Comparison of ENCODE assay signal across 10 cellular contexts in genomic region chr17:44778656-44779210, GRCh38. TPM values are rescaled to one million over a fixed set of nuclear protein-coding genes. Genes with fewer than 3 reads are reported as not detected.
DNase-seq lines count a peak whose midpoint lies in the region; ATAC-seq, FAIRE-seq and TF ChIP-seq lines count a peak whose summit lies in the region.
"Had no signal": no experiment of that assay in that cellular context is flagged by ENCODE, and none has a peak within 500 bp of the region (broad histone marks: within the 10 kb centered on the region; RNA-seq: fewer than 3 reads in every experiment).

No MANE protein-coding gene starts in this region.

- peak overlapping the region in 1 of 2 experiments; percentile 42 for H3K18ac ChIP-seq in mesenchymal stem cell (ENCODE audit: low read depth in 1 of 2, low read length in 2 of 2)

- peak overlapping the region; percentile 79 to 84 for H3K27ac ChIP-seq in A549
- no peak overlapping the region for H3K27ac ChIP-seq in mesenchymal stem cell (ENCODE audit: low read length, poor library complexity, severe bottlenecking)
- H3K27ac ChIP-seq: body of pancreas had no signal

- H2BK5ac ChIP-seq in mesenchymal stem cell (ENCODE audit: low read depth, low read length, poor library complexity, severe bottlenecking) = no peak overlapping the region

- H2BK15ac ChIP-seq in mesenchymal stem cell (ENCODE audit: low read depth, poor library complexity, severe bottlenecking) = no peak overlapping the region

- H3K36me3 Mint-ChIP-seq in progenitor cell of endocrine pancreas (ENCODE audit: insufficient read depth) = no peaks in the 10 kb centered on the region

- no peak overlapping the region for H2AFZ ChIP-seq in mesenchymal stem cell (ENCODE audit: low read depth, low read length)

- H3K9me3 ChIP-seq in A549 = no peaks in the 10 kb centered on the region
- H3K9me3 ChIP-seq in ES-I3 (ENCODE audit: control insufficient read depth, insufficient read depth, low read length) = no peaks in the 10 kb centered on the region
- no peaks in the 10 kb centered on the region for H3K9me3 ChIP-seq in adipocyte (ENCODE audit: control insufficient read depth, low read length)
- H3K9me3 ChIP-seq in mesenchymal stem cell (ENCODE audit: control insufficient read depth, low read length) = no peaks in the 10 kb centered on the region
- H3K9me3 ChIP-seq: body of pancreas had no signal

- no peak overlapping the region for H2BK120ac ChIP-seq in mesenchymal stem cell (ENCODE audit: low read depth, low read length)

- no peak for ATAC-seq in A549
- ATAC-seq in HG02970 (IDR thresholded peaks at IDR 0.05; ENCODE audit: low FRiP score, unreplicated experiment) = no peak

- H2BK12ac ChIP-seq in mesenchymal stem cell (ENCODE audit: low read length in 2 of 2) = peak overlapping the region in 1 of 2 experiments; percentile 23

- H3K4me3 Mint-ChIP-seq in progenitor cell of endocrine pancreas (ENCODE audit: low read depth) = no peak overlapping the region

- H4K8ac ChIP-seq in mesenchymal stem cell (ENCODE audit: low read length) = peak overlapping the region; percentile 10

- H3K36me3 ChIP-seq in ES-I3 (ENCODE audit: insufficient read depth, low read length) (no peaks in the 10 kb centered on the region), adipocyte (ENCODE audit: control insufficient read depth, insufficient read depth, low read length, severe bottlenecking) (no peaks in the 10 kb centered on the region), mesenchymal stem cell (ENCODE audit: control insufficient read depth in 1 of 2, insufficient read depth in 2 of 2, low read depth in 1 of 2, low read length in 2 of 2) (peaks cover 0 to 5% of the 10 kb centered on the region in 2 experiments)

- no peak overlapping the region for H3K14ac ChIP-seq in mesenchymal stem cell (ENCODE audit: low read length in 2 of 2)

- no peak overlapping the region for H4K91ac ChIP-seq in mesenchymal stem cell (ENCODE audit: low read length)

- no peak overlapping the region for H3K23ac ChIP-seq in mesenchymal stem cell (ENCODE audit: low read length in 2 of 2)

- H3K4me3 ChIP-seq in A549 = peak overlapping the region; percentile 53
- H3K4me3 ChIP-seq in adipocyte (ENCODE audit: low read length) = peak overlapping the region; percentile 71
- peak overlapping the region in 1 of 2 experiments; percentile 76 for H3K4me3 ChIP-seq in mesenchymal stem cell (ENCODE audit: insufficient read depth in 1 of 2, low read depth in 1 of 2, low read length in 2 of 2)
- H3K4me3 ChIP-seq: body of pancreas had no signal

- H3K9ac ChIP-seq in ES-I3 (ENCODE audit: low read depth, low read length) = peak overlapping the region; percentile 60; the same call in 1 of the 2 replicates
- H3K9ac ChIP-seq in adipocyte (ENCODE audit: low read length) = no peak overlapping the region
- peak overlapping the region; percentile 78 for H3K9ac ChIP-seq in mesenchymal stem cell (ENCODE audit: low read length)

- WGBS in A549 (ENCODE audit: missing lambda C conversion rate) = 36% methylated on average over 10 of the region's 10 CpGs
- 28% methylated on average over 9 of the region's 10 CpGs for WGBS in mesenchymal stem cell

- H3K27me3 ChIP-seq in adipocyte (replicated peaks; ENCODE audit: control insufficient read depth, insufficient read depth, low read length) (peaks cover 13% of the 10 kb centered on the region), mesenchymal stem cell (ENCODE audit: control insufficient read depth in 1 of 2, insufficient read depth in 1 of 2, low read length in 2 of 2) (peaks cover 0 to 21% of the 10 kb centered on the region in 2 experiments)
- H3K27me3 ChIP-seq: body of pancreas had no signal

- FAIRE-seq in A549 (lab: Jason Lieb, UNC) (no peak), GM19239 (lab: Jason Lieb, UNC) (no peak)

- H3K4me1 Mint-ChIP-seq in progenitor cell of endocrine pancreas (ENCODE audit: low read depth) = no peaks in the 10 kb centered on the region

- TF ChIP-seq CTCF in A549 (IDR thresholded peaks at IDR 0.05) (no peak), progenitor cell of endocrine pancreas (IDR thresholded peaks at IDR 0.05; ENCODE audit: unreplicated experiment) (no peak)

- H3K9me3 Mint-ChIP-seq in progenitor cell of endocrine pancreas (ENCODE audit: low read depth) = no peaks in the 10 kb centered on the region

- H3K79me1 ChIP-seq in mesenchymal stem cell (replicated peaks; ENCODE audit: low read length, poor library complexity, severe bottlenecking) = no peaks in the 10 kb centered on the region

- no peak overlapping the region for H2AK5ac ChIP-seq in mesenchymal stem cell (ENCODE audit: low read length, severe bottlenecking)

- no peak overlapping the region for H3K27ac Mint-ChIP-seq in progenitor cell of endocrine pancreas

- H3K4me2 ChIP-seq in A549 (peak overlapping the region; percentile 84), mesenchymal stem cell (ENCODE audit: low read length, poor library complexity, severe bottlenecking) (peak overlapping the region; percentile 80)

- POLR2A ChIA-PET in A549 (lab: Yijun Ruan, JAX) = interaction anchor here (1.0 to 1.1 kb wide), 2 partner anchors 88 to 132 kb away, joined by 3 read pairs; no protein-coding TSS in a partner anchor

- H3K4ac ChIP-seq in mesenchymal stem cell (ENCODE audit: low read depth in 1 of 2, low read length in 2 of 2) = no peak overlapping the region

- no peak for TF ChIP-seq RAD21 in A549 (conservative IDR thresholded peaks at IDR 0.05 in 1 of 2, IDR thresholded peaks at IDR 0.05 in 1 of 2)

- CTCF ChIA-PET in A549 (lab: Yijun Ruan, JAX) = interaction anchor here (0.6 to 30.3 kb wide), 52 partner anchors 7 to 416 kb away, joined by 3 to 1787 read pairs (median 6); partner anchors contain the start of genes ACBD4, ADAM11, GJC1 and HIGD1B

- TF ChIP-seq POLR2A in A549 (IDR thresholded peaks at IDR 0.05; ENCODE audit: low read length) = no peak

- no peak for TF ChIP-seq EP300 in A549 (IDR thresholded peaks at IDR 0.05)

- H3K27me3 Mint-ChIP-seq in progenitor cell of endocrine pancreas = peaks cover 38% of the 10 kb centered on the region

- DNase-seq in A549 (ENCODE audit: low read depth in 1 of 2, low spot score in 1 of 2) = no peak
- DNase-seq in adipocyte (ENCODE audit: low read depth) = no peak
- no peak for DNase-seq in mesenchymal stem cell
- DNase-seq in GM19239 (ENCODE audit: insufficient read length, low spot score) = no peak
- DNase-seq in progenitor cell of endocrine pancreas (ENCODE audit: low spot score, unreplicated experiment) = no peak
- no peak for DNase-seq in NCI-H146 treated with DMSO at 0.1 percent for 48 hours (lab: John Stamatoyannopoulos, UW; ENCODE audit: unreplicated experiment)
- DNase-seq: DMS79 had no signal

- H3K4me1 ChIP-seq in A549 (peaks cover 17% of the 10 kb centered on the region), ES-I3 (ENCODE audit: insufficient read depth, low read length) (peaks cover 30% of the 10 kb centered on the region), adipocyte (ENCODE audit: control insufficient read depth, insufficient read depth, low read length) (peaks cover 14% of the 10 kb centered on the region), mesenchymal stem cell (ENCODE audit: control insufficient read depth, insufficient read depth, low read depth, low read length) (peaks cover 30% of the 10 kb centered on the region)

TF ChIP-seq in A549, 52 proteins besides CTCF, POLR2A, EP300 and RAD21:
- TF ChIP-seq MAX (IDR thresholded peaks at IDR 0.05) (no peak), USF2 (IDR thresholded peaks at IDR 0.05) (peak; percentile 53)
TF ChIP-seq in A549: peak in this region for 1.

RNA-seq across cellular contexts. Expression of gene ADAM11, which starts 19.9 kb away (rescaled TPM):
- polyA plus RNA-seq in A549 (2011; rRNA removed) (0.75 and 0.79 TPM in 2 replicates), A549 (2017; fragmentation: RNase III; extraction: RNeasy Plus Mini Kit Qiagen cat#74134 plus additional on column Dnase treatment) (2.0 to 2.7 TPM (median 2.1 TPM) in 3 replicates)
- 2.3 and 2.7 TPM in 2 replicates for polyA plus RNA-seq in A549 (2012; cell fraction: cytosol; rRNA removed)
- 14.4 and 15.1 TPM in 2 replicates for polyA plus RNA-seq in A549 (2012; cell fraction: nucleus; rRNA removed)
- 1.1 and 1.2 TPM in 2 replicates for polyA minus RNA-seq in A549 (2011; rRNA and poly(A)+ RNA removed)
- polyA plus RNA-seq in mesenchymal stem cell (2013, experiment 1 of 2) = 0.30 TPM
- 0.26 TPM for polyA plus RNA-seq in mesenchymal stem cell (2013, experiment 2 of 2)
- 1.4 and 2.4 TPM in 2 replicates for total RNA-seq in progenitor cell of endocrine pancreas

RNA-seq across cellular contexts. Expression of gene GJC1, which starts 51.4 kb away (rescaled TPM):
- polyA plus RNA-seq in A549 (2011; rRNA removed) = 22.1 and 30.4 TPM in 2 replicates
- 12.1 and 14.7 TPM in 2 replicates for polyA plus RNA-seq in A549 (2012; cell fraction: cytosol; rRNA removed)
- polyA plus RNA-seq in A549 (2012; cell fraction: nucleus; rRNA removed) = 6.1 and 10.3 TPM in 2 replicates
- polyA plus RNA-seq in A549 (2017; fragmentation: RNase III; extraction: RNeasy Plus Mini Kit Qiagen cat#74134 plus additional on column Dnase treatment) = 21.2 to 21.9 TPM (median 21.7 TPM) in 3 replicates
- polyA minus RNA-seq in A549 (2011; rRNA and poly(A)+ RNA removed) = 38.3 and 38.4 TPM in 2 replicates
- polyA plus RNA-seq in mesenchymal stem cell (2013, experiment 1 of 2) = 18.0 TPM
- polyA plus RNA-seq in mesenchymal stem cell (2013, experiment 2 of 2) = 18.6 TPM
- total RNA-seq in progenitor cell of endocrine pancreas = 75.2 and 76.5 TPM in 2 replicates
